In the genomic region with DNA sequence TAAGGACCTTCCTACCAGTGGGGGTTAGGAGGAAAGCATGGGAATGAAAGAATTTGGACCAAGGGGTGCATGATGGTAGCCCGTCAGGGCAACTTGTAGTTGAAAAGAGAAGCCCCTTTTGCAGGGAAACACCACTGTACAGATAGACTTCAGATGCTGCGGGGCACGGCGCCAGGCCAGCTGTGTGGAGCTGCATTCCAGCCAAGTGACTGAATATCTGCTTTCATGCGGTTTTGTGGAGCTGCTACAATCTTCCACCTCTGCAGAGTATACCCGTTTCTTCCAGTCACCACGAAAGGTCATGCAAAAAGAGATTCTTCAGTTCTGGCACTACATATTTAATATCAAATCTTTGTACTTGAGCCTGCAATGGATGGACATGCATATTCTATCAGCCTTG, we compare ENCODE assay signal across 1 cellular context.
TF ChIP-seq lines count a peak whose summit lies in the region.

No MANE protein-coding gene starts in this region.

TF ChIP-seq in IMR-90, 13 proteins besides CTCF, POLR2A, EP300 and RAD21 (continued from another document):
- TF ChIP-seq CEBPB (IDR thresholded peaks at IDR 0.05; ENCODE audit: low read depth, low read length) (no peak), FOS (IDR thresholded peaks at IDR 0.05; ENCODE audit: low read depth, low read length) (0 out of 2 replicates have a peak, but pooled peaks have one; percentile 9), CHD1 (IDR thresholded peaks at IDR 0.05; ENCODE audit: low read depth, low read length) (no peak)
- TF ChIP-seq, protein P1, sequence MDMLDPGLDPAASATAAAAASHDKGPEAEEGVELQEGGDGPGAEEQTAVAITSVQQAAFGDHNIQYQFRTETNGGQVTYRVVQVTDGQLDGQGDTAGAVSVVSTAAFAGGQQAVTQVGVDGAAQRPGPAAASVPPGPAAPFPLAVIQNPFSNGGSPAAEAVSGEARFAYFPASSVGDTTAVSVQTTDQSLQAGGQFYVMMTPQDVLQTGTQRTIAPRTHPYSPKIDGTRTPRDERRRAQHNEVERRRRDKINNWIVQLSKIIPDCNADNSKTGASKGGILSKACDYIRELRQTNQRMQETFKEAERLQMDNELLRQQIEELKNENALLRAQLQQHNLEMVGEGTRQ (IDR thresholded peaks at IDR 0.05; ENCODE audit: low read depth, low read length), result no peak
- TF ChIP-seq, protein P2, sequence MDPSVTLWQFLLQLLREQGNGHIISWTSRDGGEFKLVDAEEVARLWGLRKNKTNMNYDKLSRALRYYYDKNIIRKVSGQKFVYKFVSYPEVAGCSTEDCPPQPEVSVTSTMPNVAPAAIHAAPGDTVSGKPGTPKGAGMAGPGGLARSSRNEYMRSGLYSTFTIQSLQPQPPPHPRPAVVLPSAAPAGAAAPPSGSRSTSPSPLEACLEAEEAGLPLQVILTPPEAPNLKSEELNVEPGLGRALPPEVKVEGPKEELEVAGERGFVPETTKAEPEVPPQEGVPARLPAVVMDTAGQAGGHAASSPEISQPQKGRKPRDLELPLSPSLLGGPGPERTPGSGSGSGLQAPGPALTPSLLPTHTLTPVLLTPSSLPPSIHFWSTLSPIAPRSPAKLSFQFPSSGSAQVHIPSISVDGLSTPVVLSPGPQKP (IDR thresholded peaks at IDR 0.05; ENCODE audit: borderline replicate concordance, low read depth, low read length), result no peak
